ENCODE assay signal across 22 cellular contexts in genomic region chr2:223012291-223012690, GRCh38. TPM values are rescaled to one million over a fixed set of nuclear protein-coding genes. Genes with fewer than 3 reads are reported as not detected.
DNase-seq lines count a peak whose midpoint lies in the region; ATAC-seq, FAIRE-seq and TF ChIP-seq lines count a peak whose summit lies in the region.
"Had no signal": no experiment of that assay in that cellular context is flagged by ENCODE, and none has a peak within 500 bp of the region (broad histone marks: within the 10 kb centered on the region; RNA-seq: fewer than 3 reads in every experiment).

No MANE protein-coding gene starts in this region.

- H3K36me3 Mint-ChIP-seq in osteocyte (ENCODE audit: unreplicated experiment) = no peaks in the 10 kb centered on the region
- H3K36me3 Mint-ChIP-seq: CD14-positive monocyte; CD4-positive, alpha-beta memory T cell; CD4-positive, CD25-positive, alpha-beta regulatory T cell; CD8-positive, alpha-beta memory T cell had no signal

- H2BK12ac ChIP-seq in mesenchymal stem cell (ENCODE audit: low read length in 2 of 2) = no peak overlapping the region

- ATAC-seq in foreskin keratinocyte = no peak

- no peaks in the 10 kb centered on the region for H3K9me3 ChIP-seq in mesenchymal stem cell (ENCODE audit: control insufficient read depth, low read length)
- no peaks in the 10 kb centered on the region for H3K9me3 ChIP-seq in vagina
- H3K9me3 ChIP-seq: BE2C, BLaER1 had no signal

- no peak overlapping the region for H4K91ac ChIP-seq in mesenchymal stem cell (ENCODE audit: low read length)

- H4K8ac ChIP-seq in mesenchymal stem cell (ENCODE audit: low read length) = peak overlapping the region; percentile 2

- H3K27me3 ChIP-seq in mesenchymal stem cell (ENCODE audit: control insufficient read depth in 1 of 2, insufficient read depth in 1 of 2, low read length in 2 of 2) = no peaks in the 10 kb centered on the region
- no peaks in the 10 kb centered on the region for H3K27me3 ChIP-seq in vagina
- no peaks in the 10 kb centered on the region for H3K27me3 ChIP-seq in foreskin keratinocyte
- H3K27me3 ChIP-seq: BE2C, BLaER1 had no signal

- no peak for TF ChIP-seq POLR2A in vagina (IDR thresholded peaks at IDR 0.05)

- H3K27ac ChIP-seq in mesenchymal stem cell (ENCODE audit: low read length, poor library complexity, severe bottlenecking) = no peak overlapping the region
- H3K27ac ChIP-seq in vagina = no peak overlapping the region
- no peak overlapping the region for H3K27ac ChIP-seq in foreskin keratinocyte
- H3K27ac ChIP-seq: BLaER1 had no signal

- H3K4ac ChIP-seq in mesenchymal stem cell (ENCODE audit: low read depth in 1 of 2, low read length in 2 of 2) = no peak overlapping the region

- no peak for TF ChIP-seq CTCF in osteocyte (IDR thresholded peaks at IDR 0.05)
- no peak for TF ChIP-seq CTCF in vagina (IDR thresholded peaks at IDR 0.05)
- no peak for TF ChIP-seq CTCF in foreskin keratinocyte (conservative IDR thresholded peaks at IDR 0.05)
- TF ChIP-seq CTCF in D721Med (IDR thresholded peaks at IDR 0.05; ENCODE audit: insufficient read depth, missing control alignments) = no peak

- H3K4me1 ChIP-seq in mesenchymal stem cell (ENCODE audit: control insufficient read depth, insufficient read depth, low read depth, low read length) = no peaks in the 10 kb centered on the region
- peaks cover 4% of the 10 kb centered on the region for H3K4me1 ChIP-seq in vagina
- peaks cover 4% of the 10 kb centered on the region for H3K4me1 ChIP-seq in foreskin keratinocyte
- H3K4me1 ChIP-seq: BLaER1 had no signal

- FAIRE-seq in D721Med (lab: Jason Lieb, UNC) = no peak
- FAIRE-seq: A204.1, G401.6, GM12891, GM18507 had no signal

- H3K4me3 ChIP-seq in mesenchymal stem cell (ENCODE audit: insufficient read depth in 1 of 2, low read depth in 1 of 2, low read length in 2 of 2) (no peak overlapping the region), vagina (no peak overlapping the region)
- H3K4me3 ChIP-seq: BLaER1 had no signal

- no peak overlapping the region for H3K18ac ChIP-seq in mesenchymal stem cell (ENCODE audit: low read depth in 1 of 2, low read length in 2 of 2)

- H3K4me2 ChIP-seq in mesenchymal stem cell (ENCODE audit: low read length, poor library complexity, severe bottlenecking) = no peak overlapping the region
- H3K4me2 ChIP-seq: BLaER1 had no signal

- intact Hi-C loops in vagina (cut with DNase I) = no loop called here

- H2BK5ac ChIP-seq in mesenchymal stem cell (ENCODE audit: low read depth, low read length, poor library complexity, severe bottlenecking) = no peak overlapping the region

- no peak for DNase-seq in mesenchymal stem cell
- DNase-seq in osteocyte (ENCODE audit: extremely low spot score, unreplicated experiment) = peak; percentile 34
- peak; percentile 12 to 37 for DNase-seq in vagina (ENCODE audit: extremely low spot score in 2 of 2)
- no peak for DNase-seq in foreskin keratinocyte
- DNase-seq in D721Med (ENCODE audit: insufficient read length, low spot score) = no peak
- no peak for DNase-seq in NCI-H1105 treated with DMSO at 0.1 percent for 48 hours (lab: John Stamatoyannopoulos, UW)
- DNase-seq: 8988T; ACHN; BE2C; C1 segment of cervical spinal cord; CD4-positive, alpha-beta memory T cell; CD4-positive, CD25-positive, alpha-beta regulatory T cell; CD8-positive, alpha-beta memory T cell; COR-L47; DMS79 treated with DMSO at 0.1 percent for 48 hours; GF-D8 had no signal

- no peak overlapping the region for H3K4me3 Mint-ChIP-seq in osteocyte (ENCODE audit: unreplicated experiment)
- H3K4me3 Mint-ChIP-seq: CD14-positive monocyte; CD4-positive, alpha-beta memory T cell; CD4-positive, CD25-positive, alpha-beta regulatory T cell; CD8-positive, alpha-beta memory T cell had no signal

- 95% methylated on average over 5 of the region's 6 CpGs for WGBS in mesenchymal stem cell

- H2BK120ac ChIP-seq in mesenchymal stem cell (ENCODE audit: low read depth, low read length) = no peak overlapping the region

- peaks cover 6% of the 10 kb centered on the region for H3K9me3 Mint-ChIP-seq in osteocyte (ENCODE audit: unreplicated experiment)

- H3K9ac ChIP-seq in mesenchymal stem cell (ENCODE audit: low read length) = no peak overlapping the region
- H3K9ac ChIP-seq: BLaER1 had no signal

- H3K23ac ChIP-seq in mesenchymal stem cell (ENCODE audit: low read length in 2 of 2) = no peak overlapping the region

- no peak overlapping the region for H2BK15ac ChIP-seq in mesenchymal stem cell (ENCODE audit: low read depth, poor library complexity, severe bottlenecking)

- H3K36me3 ChIP-seq in mesenchymal stem cell (ENCODE audit: control insufficient read depth in 1 of 2, insufficient read depth in 2 of 2, low read depth in 1 of 2, low read length in 2 of 2) (no peaks in the 10 kb centered on the region), vagina (no peaks in the 10 kb centered on the region)
- H3K36me3 ChIP-seq: BE2C, BLaER1 had no signal

- no peaks in the 10 kb centered on the region for H3K79me1 ChIP-seq in mesenchymal stem cell (replicated peaks; ENCODE audit: low read length, poor library complexity, severe bottlenecking)

- H3K27me3 Mint-ChIP-seq in osteocyte (ENCODE audit: unreplicated experiment) = no peaks in the 10 kb centered on the region
- H3K27me3 Mint-ChIP-seq: CD4-positive, CD25-positive, alpha-beta regulatory T cell had no signal

- H3K27ac Mint-ChIP-seq in osteocyte (ENCODE audit: unreplicated experiment) = no peak overlapping the region
- H3K27ac Mint-ChIP-seq: CD14-positive monocyte; CD4-positive, alpha-beta memory T cell; CD4-positive, CD25-positive, alpha-beta regulatory T cell; CD8-positive, alpha-beta memory T cell had no signal

- H2AFZ ChIP-seq in mesenchymal stem cell (ENCODE audit: low read depth, low read length) = no peak overlapping the region

- H3K4me1 Mint-ChIP-seq in osteocyte (ENCODE audit: unreplicated experiment) = peaks cover 28% of the 10 kb centered on the region
- H3K4me1 Mint-ChIP-seq: CD14-positive monocyte; CD4-positive, alpha-beta memory T cell; CD4-positive, CD25-positive, alpha-beta regulatory T cell; CD8-positive, alpha-beta memory T cell had no signal

- no peak overlapping the region for H3K14ac ChIP-seq in mesenchymal stem cell (ENCODE audit: low read length in 2 of 2)

- no peak overlapping the region for H2AK5ac ChIP-seq in mesenchymal stem cell (ENCODE audit: low read length, severe bottlenecking)

RNA-seq across cellular contexts. Expression of gene KCNE4, which starts 39.7 kb away (rescaled TPM):
- polyA plus RNA-seq in mesenchymal stem cell (2013, experiment 1 of 2) = 46.9 TPM
- 47.3 TPM for polyA plus RNA-seq in mesenchymal stem cell (2013, experiment 2 of 2)
- total RNA-seq in osteocyte (3.5 and 3.7 TPM in 2 replicates), vagina (4.9 TPM), foreskin keratinocyte (0.14 TPM in 2 replicates)
- polyA plus RNA-seq in foreskin keratinocyte = 0.09 and 0.10 TPM in 2 replicates
- total RNA-seq: CD4-positive, alpha-beta memory T cell; CD4-positive, CD25-positive, alpha-beta regulatory T cell; CD8-positive, alpha-beta memory T cell had no signal
- polyA plus RNA-seq: CD14-positive monocyte; CD4-positive, alpha-beta memory T cell; CD4-positive, CD25-positive, alpha-beta regulatory T cell; CD8-positive, alpha-beta memory T cell had no signal

Comparison
In these comparisons a context has a peak if more than half of its experiments do, and no peak if none do; other contexts are left out.
1. DNase-seq: peak in osteocyte (single experiment) and vagina (2 of 2); none in mesenchymal stem cell (single experiment), foreskin keratinocyte (0 of 2), D721Med (single experiment) and NCI-H1105 treated with DMSO at 0.1 percent for 48 hours (single experiment).